Comparison of ENCODE assay signal across 12 cellular contexts in genomic region chr5:172713809-172714490, GRCh38. TPM values are rescaled to one million over a fixed set of nuclear protein-coding genes. Genes with fewer than 3 reads are reported as not detected.
DNase-seq lines count a peak whose midpoint lies in the region; ATAC-seq, FAIRE-seq and TF ChIP-seq lines count a peak whose summit lies in the region.
"Had no signal": no experiment of that assay in that cellular context is flagged by ENCODE, and none has a peak within 500 bp of the region (broad histone marks: within the 10 kb centered on the region; RNA-seq: fewer than 3 reads in every experiment).

No MANE protein-coding gene starts in this region.

- intact Hi-C loops in left ventricle myocardium inferior (cut with micrococcal nuclease) (loop anchor here (5.0 kb wide), 1 partner anchor 218 kb away; no protein-coding TSS in a partner anchor), cardiac septum (cut with DNase I) (loop anchor here (1.0 to 10.0 kb wide), 2 partner anchors 218 to 431 kb away; partner anchors contain the start of gene BNIP1), esophagus muscularis mucosa (cut with DNase I) (loop anchor here (1.0 to 10.0 kb wide), 2 partner anchors 151 to 218 kb away; no protein-coding TSS in a partner anchor), sigmoid colon (cut with DNase I) (loop anchor here (1.0 to 10.0 kb wide), 2 partner anchors 218 to 431 kb away; partner anchors contain the start of gene BNIP1), A673 (cut with micrococcal nuclease; ENCODE audit: unreplicated experiment) (loop anchor here (1.0 to 5.0 kb wide), 2 partner anchors 218 to 568 kb away; no protein-coding TSS in a partner anchor)

- H3K27me3 ChIP-seq in left ventricle myocardium inferior (ENCODE audit: low read depth), result no peaks in the 10 kb centered on the region
- no peaks in the 10 kb centered on the region for H3K27me3 ChIP-seq in esophagus muscularis mucosa
- H3K27me3 ChIP-seq in sigmoid colon, result peaks cover 0 to 5% (median 0%) of the 10 kb centered on the region in 3 donors
- H3K27me3 ChIP-seq in A673 (replicated peaks; ENCODE audit: insufficient read depth, low read depth, low read length, poor library complexity), result no peaks in the 10 kb centered on the region

- TF ChIP-seq CTCF in left ventricle myocardium inferior (IDR thresholded peaks at IDR 0.05; ENCODE audit: borderline replicate concordance) (no peak), esophagus muscularis mucosa (IDR thresholded peaks at IDR 0.05) (no peak), sigmoid colon (IDR thresholded peaks at IDR 0.05) (no peak), A673 (conservative IDR thresholded peaks at IDR 0.05; ENCODE audit: low read depth, low read length) (no peak)

- POLR2A ChIA-PET in A673 (lab: Charles Lee; ENCODE audit: low non-redundant PET), result no interaction called here

- H3K4me1 ChIP-seq in left ventricle myocardium inferior (peaks cover 52% of the 10 kb centered on the region), esophagus muscularis mucosa (peaks cover 39 to 57% (median 48%) of the 10 kb centered on the region in 4 donors), sigmoid colon (peaks cover 0 to 40% (median 20%) of the 10 kb centered on the region in 4 donors), A673 (ENCODE audit: insufficient read depth, low read length, poor library complexity, severe bottlenecking) (peaks cover 3% of the 10 kb centered on the region)
- H3K4me1 ChIP-seq: neural progenitor cell had no signal

- no TSS peak for BruUV-seq in A673 (replicated peaks; lab: Mats Ljungman, UMichigan)

- no peak overlapping the region for H3K4me3 ChIP-seq in left ventricle myocardium inferior
- H3K4me3 ChIP-seq in esophagus muscularis mucosa, result no peak overlapping the region
- no peak overlapping the region for H3K4me3 ChIP-seq in sigmoid colon
- no peak overlapping the region for H3K4me3 ChIP-seq in A673 (ENCODE audit: low read depth, low read length, poor library complexity, severe bottlenecking)
- H3K4me3 ChIP-seq: GM23338, neural progenitor cell, transverse colon had no signal

- no peak for TF ChIP-seq POLR2A in esophagus muscularis mucosa (IDR thresholded peaks at IDR 0.05; ENCODE audit: low read depth)
- no peak for TF ChIP-seq POLR2A in sigmoid colon (IDR thresholded peaks at IDR 0.05)

- H3K9me3 ChIP-seq in left ventricle myocardium inferior (replicated peaks) (no peaks in the 10 kb centered on the region), esophagus muscularis mucosa (no peaks in the 10 kb centered on the region), sigmoid colon (no peaks in the 10 kb centered on the region), A673 (ENCODE audit: low read depth, low read length, poor library complexity, severe bottlenecking) (no peaks in the 10 kb centered on the region)
- H3K9me3 ChIP-seq: transverse colon had no signal

- DNase-seq in left ventricle myocardium inferior, result no peak
- DNase-seq in cardiac septum (ENCODE audit: low spot score), result no peak
- DNase-seq in esophagus muscularis mucosa (ENCODE audit: extremely low spot score), result no peak
- peak; percentile 68 for DNase-seq in sigmoid colon
- no peak for DNase-seq in A673 (ENCODE audit: low spot score)
- DNase-seq in frontal cortex (ENCODE audit: low spot score in 2 of 2), result no peak
- no peak for DNase-seq in NCI-H69 (lab: John Stamatoyannopoulos, UW)
- DNase-seq: NCI-H1417 treated with DMSO at 0.1 percent for 48 hours had no signal

- CTCF ChIA-PET in A673 (lab: Charles Lee), result interaction anchor here (0.6 to 1.7 kb wide), 10 partner anchors 47 to 635 kb away, joined by 3 to 15 read pairs (median 6); no protein-coding TSS in a partner anchor

- FAIRE-seq in frontal cortex (lab: Jason Lieb, UNC), result no peak

- no peaks in the 10 kb centered on the region for H3K36me3 ChIP-seq in left ventricle myocardium inferior
- no peaks in the 10 kb centered on the region for H3K36me3 ChIP-seq in esophagus muscularis mucosa
- no peaks in the 10 kb centered on the region for H3K36me3 ChIP-seq in sigmoid colon
- H3K36me3 ChIP-seq in A673 (ENCODE audit: insufficient read depth, low read length, poor library complexity, severe bottlenecking), result no peaks in the 10 kb centered on the region
- H3K36me3 ChIP-seq: neural progenitor cell, transverse colon had no signal

- TF ChIP-seq EP300 in esophagus muscularis mucosa (IDR thresholded peaks at IDR 0.05), result no peak
- TF ChIP-seq EP300 in sigmoid colon (IDR thresholded peaks at IDR 0.05), result no peak

- WGBS in esophagus muscularis mucosa, result 75% methylated on average over 8 of the region's 9 CpGs
- WGBS in sigmoid colon, 2 donors, result 51 to 71% methylated on average over 9 of the region's 9 CpGs

- no peak for ATAC-seq in HG02981 (IDR thresholded peaks at IDR 0.05; ENCODE audit: unreplicated experiment)

- H3K27ac ChIP-seq in left ventricle myocardium inferior (replicated peaks) (peak overlapping the region; percentile 82), esophagus muscularis mucosa (replicated peaks in 1 of 4) (peak overlapping the region; percentile 67 to 75 (median 70)), sigmoid colon (peak overlapping the region; percentile 52 to 77 (median 64)), A673 (ENCODE audit: low read depth, low read length, poor library complexity, severe bottlenecking) (no peak overlapping the region)
- H3K27ac ChIP-seq: neural progenitor cell had no signal

RNA-seq across cellular contexts. Expression of gene DUSP1, which starts 57.0 kb away (rescaled TPM):
- 85.0 TPM for total RNA-seq in left ventricle myocardium inferior
- 49.9 TPM for total RNA-seq in cardiac septum
- total RNA-seq in esophagus muscularis mucosa, result 100 to 1,000 TPM; 455 to 718 (median 676) TPM
- total RNA-seq in sigmoid colon, result 1,000 to 10,000 TPM in 1 of 4 donors, 100 to 1,000 TPM in 3; 449 to 1,033 (median 779) TPM
- 100 to 1,000 TPM in 2 of 3 donors, 10 to 100 TPM in 1; 99.9 to 253 (median 136) TPM for polyA plus RNA-seq in sigmoid colon
- 11.3 and 13.1 TPM in 2 replicates for total RNA-seq in A673 (2021)
- total RNA-seq in frontal cortex, result 32.2 TPM
